In genomic region chr2:177724398-177725287, GRCh38 we compare ENCODE assay signal across 8 cellular contexts.
DNase-seq lines count a peak whose midpoint lies in the region; ATAC-seq and TF ChIP-seq lines count a peak whose summit lies in the region.

No MANE protein-coding gene starts in this region.

- no peak overlapping the region for H3K56ac ChIP-seq in H9 (ENCODE audit: insufficient read length, low read depth, low read length)

- no peak overlapping the region for H2BK20ac ChIP-seq in H9 (ENCODE audit: low read depth, low read length, poor library complexity, severe bottlenecking)

- H3K27me3 ChIP-seq in H9 (ENCODE audit: insufficient read depth, low read length) (peaks cover 23% of the 10 kb centered on the region; the same call in 1 of the 2 replicates), WERI-Rb-1 (ENCODE audit: insufficient read depth, low read depth, severe bottlenecking) (no peaks in the 10 kb centered on the region), dorsolateral prefrontal cortex (no peaks in the 10 kb centered on the region), lower lobe of right lung (ENCODE audit: low read depth) (no peaks in the 10 kb centered on the region)

- no peak overlapping the region for H2BK15ac ChIP-seq in H9 (ENCODE audit: low read depth, low read length)

- no peaks in the 10 kb centered on the region for H3K4me1 Mint-ChIP-seq in H9
- H3K4me1 Mint-ChIP-seq in stimulated activated effector memory CD8-positive, alpha-beta T cell treated with anti-CD3 and anti-CD28 coated beads, Interleukin-12 subunit alpha, Interleukin-12 subunit beta, amount 100 ng/mL, for 72 hours = no peaks in the 10 kb centered on the region
- peaks cover 2% of the 10 kb centered on the region for H3K4me1 Mint-ChIP-seq in T-helper 2 cell treated with Interferon-gamma antibody and Interleukin-4, amounts not matched to agents 5 μg/mL and 100 μg/mL, for 36 hours (ENCODE audit: low read depth)

- H3K18ac ChIP-seq in H9 (ENCODE audit: insufficient read length, low read depth, low read length) = no peak overlapping the region

- H3K27me3 Mint-ChIP-seq in H9 (ENCODE audit: low read depth) = peaks cover 68% of the 10 kb centered on the region
- peaks cover 28% of the 10 kb centered on the region for H3K27me3 Mint-ChIP-seq in T-helper 2 cell treated with Interferon-gamma antibody and Interleukin-4, amounts not matched to agents 5 μg/mL and 100 μg/mL, for 36 hours (ENCODE audit: low read depth)

- H3K79me2 ChIP-seq in H9 (ENCODE audit: insufficient read depth, low read length) = no peaks in the 10 kb centered on the region

- no peak overlapping the region for H3K14ac ChIP-seq in H9 (ENCODE audit: insufficient read depth, low read length)

- H3K36me3 Mint-ChIP-seq in H9 (ENCODE audit: insufficient read depth in 1 of 3, low read depth in 3 of 3) = no peaks in the 10 kb centered on the region
- H3K36me3 Mint-ChIP-seq in stimulated activated effector memory CD8-positive, alpha-beta T cell treated with anti-CD3 and anti-CD28 coated beads, Interleukin-12 subunit alpha, Interleukin-12 subunit beta, amount 100 ng/mL, for 72 hours = no peaks in the 10 kb centered on the region
- H3K36me3 Mint-ChIP-seq in T-helper 2 cell treated with Interferon-gamma antibody and Interleukin-4, amounts not matched to agents 5 μg/mL and 100 μg/mL, for 36 hours (ENCODE audit: low read depth) = no peaks in the 10 kb centered on the region

- H4K20me1 ChIP-seq in H9 (ENCODE audit: control insufficient read depth, insufficient read depth, insufficient read length) = no peaks in the 10 kb centered on the region

- no peak overlapping the region for H3K9ac ChIP-seq in H9 (ENCODE audit: extremely low read depth, insufficient read length, low read length)

- no peak overlapping the region for H3K4me2 ChIP-seq in H9 (ENCODE audit: insufficient read depth, insufficient read length, low read length)

- no peak overlapping the region for H2BK5ac ChIP-seq in H9 (ENCODE audit: insufficient read length, low read length)

- peak; percentile 97 for TF ChIP-seq CTCF in H9 (conservative IDR thresholded peaks at IDR 0.05)
- peak; percentile 87 for TF ChIP-seq CTCF in WERI-Rb-1 (IDR thresholded peaks at IDR 0.05; ENCODE audit: low read depth, low read length)
- TF ChIP-seq CTCF in dorsolateral prefrontal cortex (IDR thresholded peaks at IDR 0.05 in 54 of 56, conservative IDR thresholded peaks at IDR 0.05 in 2 of 56; ENCODE audit: low read depth in 1 of 56, partially characterized antibody in 56 of 56) = peak; percentile 53 to 96 (median 88)
- TF ChIP-seq CTCF in lower lobe of right lung (IDR thresholded peaks at IDR 0.05) = peak; percentile 89

- H3K9me3 Mint-ChIP-seq in H9 = no peaks in the 10 kb centered on the region
- H3K9me3 Mint-ChIP-seq in stimulated activated effector memory CD8-positive, alpha-beta T cell treated with anti-CD3 and anti-CD28 coated beads, Interleukin-12 subunit alpha, Interleukin-12 subunit beta, amount 100 ng/mL, for 72 hours = no peaks in the 10 kb centered on the region
- no peaks in the 10 kb centered on the region for H3K9me3 Mint-ChIP-seq in T-helper 2 cell treated with Interferon-gamma antibody and Interleukin-4, amounts not matched to agents 5 μg/mL and 100 μg/mL, for 36 hours

- no peak overlapping the region for H3K27ac ChIP-seq in H9 (ENCODE audit: insufficient read length, low read depth, low read length)
- H3K27ac ChIP-seq in WERI-Rb-1 = no peak overlapping the region
- H3K27ac ChIP-seq in dorsolateral prefrontal cortex = peak overlapping the region in 1 of 59 donors; percentile 25
- no peak overlapping the region for H3K27ac ChIP-seq in lower lobe of right lung

- WGBS in H9 (ENCODE audit: extremely low coverage, insufficient read length, low lambda C conversion rate) = no CpG with 5 or more reads among the region's 10 CpGs

- DNase-seq in D341Med (ENCODE audit: low spot score) (peak; percentile 70), H9 (peak; percentile 52), NCI-H1694 treated with DMSO at 0.1 percent for 48 hours (lab: John Stamatoyannopoulos, UW) (peak; percentile 81), WERI-Rb-1 (peak; percentile 59), dorsolateral prefrontal cortex (peak in 9 of 10 donors; percentile 45 to 71 (median 55)), lower lobe of right lung (no peak)
- DNase-seq in stimulated activated effector memory CD8-positive, alpha-beta T cell treated with anti-CD3 and anti-CD28 coated beads, Interleukin-12 subunit alpha, Interleukin-12 subunit beta, amount 100 ng/mL, for 72 hours (ENCODE audit: low spot score in 2 of 2) = peak; percentile 22 to 70
- no peak for DNase-seq in T-helper 2 cell treated with Interferon-gamma antibody and Interleukin-4, amounts not matched to agents 5 μg/mL and 100 μg/mL, for 36 hours (ENCODE audit: low spot score)

- H4K91ac ChIP-seq in H9 (ENCODE audit: insufficient read length, low read depth, low read length) = no peak overlapping the region

- peak; percentile 71 to 78 for ATAC-seq in lower lobe of right lung
- ATAC-seq in stimulated activated effector memory CD8-positive, alpha-beta T cell treated with anti-CD3 and anti-CD28 coated beads, Interleukin-12 subunit alpha, Interleukin-12 subunit beta, amount 100 ng/mL, for 72 hours = peak; percentile 56

- H3K9me3 ChIP-seq in H9 (ENCODE audit: control insufficient read depth, low read depth, low read length) (no peaks in the 10 kb centered on the region), WERI-Rb-1 (ENCODE audit: severe bottlenecking) (no peaks in the 10 kb centered on the region), lower lobe of right lung (no peaks in the 10 kb centered on the region)

- no peaks in the 10 kb centered on the region for H3K79me1 ChIP-seq in H9 (ENCODE audit: insufficient read depth, low read depth, low read length, poor library complexity, severe bottlenecking)

- H4K8ac ChIP-seq in H9 (replicated peaks; ENCODE audit: insufficient read length, low read depth, low read length) = no peak overlapping the region

- H3K4me3 ChIP-seq in WERI-Rb-1 (ENCODE audit: low read depth, low read length) = no peak overlapping the region
- H3K4me3 ChIP-seq in dorsolateral prefrontal cortex = peak overlapping the region in 11 of 59 donors; percentile 4 to 35 (median 13)
- H3K4me3 ChIP-seq in lower lobe of right lung = no peak overlapping the region

- intact Hi-C loops in dorsolateral prefrontal cortex (cut with DNase I) = loop anchor here (5.0 to 10.0 kb wide), 5 partner anchors 38 to 390 kb away; a partner anchor contains a TSS
- intact Hi-C loops in lower lobe of right lung (cut with DNase I) = no loop called here

- no peak overlapping the region for H2AFZ ChIP-seq in H9 (ENCODE audit: low read length)

- no peak overlapping the region for H2BK12ac ChIP-seq in H9 (ENCODE audit: insufficient read length, low read depth, low read length)

- H2AK5ac ChIP-seq in H9 (ENCODE audit: insufficient read length, low read length) = no peak overlapping the region

- no peak overlapping the region for H3K4ac ChIP-seq in H9 (ENCODE audit: low read depth, low read length)

- H3K36me3 ChIP-seq in WERI-Rb-1 (no peaks in the 10 kb centered on the region), lower lobe of right lung (no peaks in the 10 kb centered on the region)

- no peak overlapping the region for H3K4me3 Mint-ChIP-seq in H9
- H3K4me3 Mint-ChIP-seq in stimulated activated effector memory CD8-positive, alpha-beta T cell treated with anti-CD3 and anti-CD28 coated beads, Interleukin-12 subunit alpha, Interleukin-12 subunit beta, amount 100 ng/mL, for 72 hours = no peak overlapping the region
- H3K4me3 Mint-ChIP-seq in T-helper 2 cell treated with Interferon-gamma antibody and Interleukin-4, amounts not matched to agents 5 μg/mL and 100 μg/mL, for 36 hours = no peak overlapping the region

- H3K27ac Mint-ChIP-seq in H9 = no peak overlapping the region
- H3K27ac Mint-ChIP-seq in stimulated activated effector memory CD8-positive, alpha-beta T cell treated with anti-CD3 and anti-CD28 coated beads, Interleukin-12 subunit alpha, Interleukin-12 subunit beta, amount 100 ng/mL, for 72 hours = no peak overlapping the region
- H3K27ac Mint-ChIP-seq in T-helper 2 cell treated with Interferon-gamma antibody and Interleukin-4, amounts not matched to agents 5 μg/mL and 100 μg/mL, for 36 hours = no peak overlapping the region

- H3T11ph ChIP-seq in H9 (ENCODE audit: low read length) = no peak overlapping the region

- no peaks in the 10 kb centered on the region for H3K23me2 ChIP-seq in H9 (ENCODE audit: insufficient read length, low read depth, low read length, poor library complexity, severe bottlenecking)

- H4K5ac ChIP-seq in H9 (ENCODE audit: insufficient read length, low read depth, low read length) = no peak overlapping the region

- H3K23ac ChIP-seq in H9 (ENCODE audit: insufficient read length, low read depth, low read length) = no peak overlapping the region

- no peak overlapping the region for H2BK120ac ChIP-seq in H9 (ENCODE audit: low read depth, low read length, poor library complexity, severe bottlenecking)

- H3K4me1 ChIP-seq in H9 (ENCODE audit: insufficient read depth, low read length) (no peaks in the 10 kb centered on the region), lower lobe of right lung (no peaks in the 10 kb centered on the region)

Comparison
In these comparisons a context has a peak if more than half of its experiments do, and no peak if none do; other contexts are left out.
1. DNase-seq: peak in D341Med (single experiment), H9 (single experiment), NCI-H1694 treated with DMSO at 0.1 percent for 48 hours (single experiment), WERI-Rb-1 (single experiment), dorsolateral prefrontal cortex (9 of 10) and stimulated activated effector memory CD8-positive, alpha-beta T cell treated with anti-CD3 and anti-CD28 coated beads, Interleukin-12 subunit alpha, Interleukin-12 subunit beta, amount 100 ng/mL, for 72 hours (2 of 2); none in lower lobe of right lung (single experiment) and T-helper 2 cell treated with Interferon-gamma antibody and Interleukin-4, amounts not matched to agents 5 μg/mL and 100 μg/mL, for 36 hours (single experiment).
2. Peak in every context shown above with its lines, with median percentiles within 50 percentile points of each other: CTCF ChIP-seq.